ENCODE assay signal across 1 cellular context in the genomic region with DNA sequence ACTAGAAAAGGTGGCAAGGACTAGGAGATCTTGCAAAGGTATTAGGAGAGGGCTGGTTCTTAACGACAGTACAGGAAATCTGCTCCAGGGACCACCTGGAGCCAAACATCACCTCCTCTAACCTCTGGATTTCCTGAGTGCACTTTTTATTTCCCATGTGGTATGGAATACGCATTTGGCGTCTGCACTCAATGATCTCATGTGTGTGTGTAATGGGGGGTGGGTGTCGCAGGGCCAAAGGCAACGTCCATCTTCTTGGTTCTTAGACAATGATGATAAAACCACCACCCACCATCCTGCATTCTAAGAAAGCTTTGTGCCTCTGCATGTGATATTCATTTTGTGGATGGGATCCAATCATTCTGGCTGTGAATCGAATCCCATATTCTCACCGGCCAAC.
TF ChIP-seq lines count a peak whose summit lies in the region.

No MANE protein-coding gene starts in this region.

TF ChIP-seq in HepG2, 621 proteins besides CTCF, POLR2A, EP300 and RAD21 (continued from another document):
- TF ChIP-seq, protein P1, sequence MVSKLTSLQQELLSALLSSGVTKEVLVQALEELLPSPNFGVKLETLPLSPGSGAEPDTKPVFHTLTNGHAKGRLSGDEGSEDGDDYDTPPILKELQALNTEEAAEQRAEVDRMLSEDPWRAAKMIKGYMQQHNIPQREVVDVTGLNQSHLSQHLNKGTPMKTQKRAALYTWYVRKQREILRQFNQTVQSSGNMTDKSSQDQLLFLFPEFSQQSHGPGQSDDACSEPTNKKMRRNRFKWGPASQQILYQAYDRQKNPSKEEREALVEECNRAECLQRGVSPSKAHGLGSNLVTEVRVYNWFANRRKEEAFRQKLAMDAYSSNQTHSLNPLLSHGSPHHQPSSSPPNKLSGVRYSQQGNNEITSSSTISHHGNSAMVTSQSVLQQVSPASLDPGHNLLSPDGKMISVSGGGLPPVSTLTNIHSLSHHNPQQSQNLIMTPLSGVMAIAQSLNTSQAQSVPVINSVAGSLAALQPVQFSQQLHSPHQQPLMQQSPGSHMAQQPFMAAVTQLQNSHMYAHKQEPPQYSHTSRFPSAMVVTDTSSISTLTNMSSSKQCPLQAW (CRISPR knock-in tag; IDR thresholded peaks at IDR 0.05) = no peak
- TF ChIP-seq, protein P2, sequence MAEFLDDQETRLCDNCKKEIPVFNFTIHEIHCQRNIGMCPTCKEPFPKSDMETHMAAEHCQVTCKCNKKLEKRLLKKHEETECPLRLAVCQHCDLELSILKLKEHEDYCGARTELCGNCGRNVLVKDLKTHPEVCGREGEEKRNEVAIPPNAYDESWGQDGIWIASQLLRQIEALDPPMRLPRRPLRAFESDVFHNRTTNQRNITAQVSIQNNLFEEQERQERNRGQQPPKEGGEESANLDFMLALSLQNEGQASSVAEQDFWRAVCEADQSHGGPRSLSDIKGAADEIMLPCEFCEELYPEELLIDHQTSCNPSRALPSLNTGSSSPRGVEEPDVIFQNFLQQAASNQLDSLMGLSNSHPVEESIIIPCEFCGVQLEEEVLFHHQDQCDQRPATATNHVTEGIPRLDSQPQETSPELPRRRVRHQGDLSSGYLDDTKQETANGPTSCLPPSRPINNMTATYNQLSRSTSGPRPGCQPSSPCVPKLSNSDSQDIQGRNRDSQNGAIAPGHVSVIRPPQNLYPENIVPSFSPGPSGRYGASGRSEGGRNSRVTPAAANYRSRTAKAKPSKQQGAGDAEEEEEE (CRISPR knock-in tag; IDR thresholded peaks at IDR 0.05; ENCODE audit: borderline replicate concordance) = no peak
- no peak for TF ChIP-seq SNAI1 (CRISPR knock-in tag; IDR thresholded peaks at IDR 0.05; ENCODE audit: borderline replicate concordance)
- no peak for TF ChIP-seq ZNF253 (CRISPR knock-in tag; IDR thresholded peaks at IDR 0.05; ENCODE audit: borderline replicate concordance)
- TF ChIP-seq, protein P3, sequence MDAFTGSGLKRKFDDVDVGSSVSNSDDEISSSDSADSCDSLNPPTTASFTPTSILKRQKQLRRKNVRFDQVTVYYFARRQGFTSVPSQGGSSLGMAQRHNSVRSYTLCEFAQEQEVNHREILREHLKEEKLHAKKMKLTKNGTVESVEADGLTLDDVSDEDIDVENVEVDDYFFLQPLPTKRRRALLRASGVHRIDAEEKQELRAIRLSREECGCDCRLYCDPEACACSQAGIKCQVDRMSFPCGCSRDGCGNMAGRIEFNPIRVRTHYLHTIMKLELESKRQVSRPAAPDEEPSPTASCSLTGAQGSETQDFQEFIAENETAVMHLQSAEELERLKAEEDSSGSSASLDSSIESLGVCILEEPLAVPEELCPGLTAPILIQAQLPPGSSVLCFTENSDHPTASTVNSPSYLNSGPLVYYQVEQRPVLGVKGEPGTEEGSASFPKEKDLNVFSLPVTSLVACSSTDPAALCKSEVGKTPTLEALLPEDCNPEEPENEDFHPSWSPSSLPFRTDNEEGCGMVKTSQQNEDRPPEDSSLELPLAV (CRISPR knock-in tag; conservative IDR thresholded peaks at IDR 0.05; ENCODE audit: low read depth) = no peak
- TF ChIP-seq ARNT2 (CRISPR knock-in tag; IDR thresholded peaks at IDR 0.05; ENCODE audit: low read depth) = no peak
- TF ChIP-seq ZNF350 (CRISPR knock-in tag; IDR thresholded peaks at IDR 0.05; ENCODE audit: borderline replicate concordance, low read depth) = no peak
TF ChIP-seq in HepG2: peak in this region for 0.
